ENCODE assay signal across 24 cellular contexts in genomic region chr18:75818336-75818735, GRCh38.
"Had no signal": no experiment of that assay in that cellular context is flagged by ENCODE, and none has a peak within 500 bp of the region (broad histone marks: within the 10 kb centered on the region; RNA-seq: fewer than 3 reads in every experiment).

No MANE protein-coding gene starts in this region.

- H3K4me1 ChIP-seq: colonic mucosa, gastrocnemius medialis, pancreas, right lobe of liver, testis, tibial artery, upper lobe of left lung had no signal

- H3K9me3 ChIP-seq: colonic mucosa, gastrocnemius medialis, pancreas, right lobe of liver, testis, tibial artery, upper lobe of left lung had no signal

- H3K36me3 ChIP-seq: colonic mucosa, gastrocnemius medialis, pancreas, right lobe of liver, tibial artery, upper lobe of left lung had no signal

- H3K36me3 Mint-ChIP-seq: mesothelial cell of epicardium; naive thymus-derived CD8-positive, alpha-beta T cell; stimulated activated memory B cell treated with anti-CD40 and anti-IgM and Interleukin-4, amounts not matched to agents 10 μg/mL and 1 μg/mL and 100 μg/mL, for 72 hours had no signal

- H3K27ac Mint-ChIP-seq: dendritic cell treated with granulocyte-macrophage colony-stimulating factor and Interleukin-4, amounts not matched to agents 40 ng/mL and 50 ng/mL, for 4 days; endodermal cell; mesothelial cell of epicardium; naive thymus-derived CD8-positive, alpha-beta T cell; stimulated activated memory B cell treated with anti-CD40 and anti-IgM and Interleukin-4, amounts not matched to agents 10 μg/mL and 1 μg/mL and 100 μg/mL, for 72 hours had no signal

- H3K4me1 Mint-ChIP-seq: naive thymus-derived CD8-positive, alpha-beta T cell; stimulated activated memory B cell treated with anti-CD40 and anti-IgM and Interleukin-4, amounts not matched to agents 10 μg/mL and 1 μg/mL and 100 μg/mL, for 72 hours had no signal

- H3K4me3 Mint-ChIP-seq: dendritic cell treated with granulocyte-macrophage colony-stimulating factor and Interleukin-4, amounts not matched to agents 40 ng/mL and 50 ng/mL, for 4 days; endodermal cell; mesothelial cell of epicardium; naive thymus-derived CD8-positive, alpha-beta T cell; stimulated activated memory B cell treated with anti-CD40 and anti-IgM and Interleukin-4, amounts not matched to agents 10 μg/mL and 1 μg/mL and 100 μg/mL, for 72 hours had no signal

- ATAC-seq: esophagus mucosa; gastrocnemius medialis; left lobe of liver; naive thymus-derived CD8-positive, alpha-beta T cell; pancreas; right lobe of liver; stimulated activated memory B cell treated with anti-CD40 and anti-IgM and Interleukin-4, amounts not matched to agents 10 μg/mL and 1 μg/mL and 100 μg/mL, for 72 hours; stimulated activated naive CD8-positive, alpha-beta T cell treated with anti-CD3 and anti-CD28 coated beads, Interleukin-15, Interleukin-2, amounts not matched to agents 100 U/mL and 50 U/mL, for 24 hours had no signal

- H3K27ac ChIP-seq: colonic mucosa, epithelial cell of prostate, gastrocnemius medialis, pancreas, right lobe of liver, testis, tibial artery, upper lobe of left lung had no signal

- DNase-seq: colonic mucosa; effector CD8-positive, alpha-beta T cell; endodermal cell; foreskin fibroblast; gastrocnemius medialis; head of caudate nucleus; kidney; mesenchymal stem cell; naive thymus-derived CD8-positive, alpha-beta T cell; occipital lobe; pancreas; right lobe of liver; stimulated activated CD4-positive, alpha-beta T cell treated with anti-CD3 and anti-CD28 coated beads, Interleukin-4, amount 100 ng/mL, for 4 hours; stimulated activated naive CD8-positive, alpha-beta T cell treated with anti-CD3 and anti-CD28 coated beads, Interleukin-15, Interleukin-2, amounts not matched to agents 100 U/mL and 50 U/mL, for 24 hours; substantia nigra; testis; tibial artery; upper lobe of left lung had no signal

- H3K9me3 Mint-ChIP-seq: dendritic cell treated with granulocyte-macrophage colony-stimulating factor and Interleukin-4, amounts not matched to agents 40 ng/mL and 50 ng/mL, for 4 days; endodermal cell had no signal

- H3K27me3 ChIP-seq: colonic mucosa, gastrocnemius medialis, pancreas, right lobe of liver, testis, tibial artery, upper lobe of left lung had no signal

- H3K27me3 Mint-ChIP-seq: dendritic cell treated with granulocyte-macrophage colony-stimulating factor and Interleukin-4, amounts not matched to agents 40 ng/mL and 50 ng/mL, for 4 days; stimulated activated memory B cell treated with anti-CD40 and anti-IgM and Interleukin-4, amounts not matched to agents 10 μg/mL and 1 μg/mL and 100 μg/mL, for 72 hours had no signal

- H3K4me3 ChIP-seq: colonic mucosa, gastrocnemius medialis, pancreas, right lobe of liver, testis, tibial artery, upper lobe of left lung had no signal
